ENCODE assay signal across 10 cellular contexts in genomic region chr3:167653750-167654149, GRCh38. TPM values are rescaled to one million over a fixed set of nuclear protein-coding genes. Genes with fewer than 3 reads are reported as not detected.
DNase-seq lines count a peak whose midpoint lies in the region; ATAC-seq lines count a peak whose summit lies in the region.
"Had no signal": no experiment of that assay in that cellular context is flagged by ENCODE, and none has a peak within 500 bp of the region (broad histone marks: within the 10 kb centered on the region; RNA-seq: fewer than 3 reads in every experiment).

Gene WDR49, minus strand, starts transcription at chr3:167653942. Its CDS starts 517 bp downstream, at chr3:167653425.

- H3K4me3 Mint-ChIP-seq in naive B cell = peak within 1 kb of the TSS; percentile 39 to 87 (median 67)
- no peak within 1 kb of the TSS for H3K4me3 Mint-ChIP-seq in activated naive CD4-positive, alpha-beta T cell treated with anti-CD3 and anti-CD28 coated beads for 36 hours

- peak within 1 kb of the TSS; percentile 51 to 99 (median 84) for H3K27ac Mint-ChIP-seq in naive B cell
- H3K27ac Mint-ChIP-seq in activated naive CD4-positive, alpha-beta T cell treated with anti-CD3 and anti-CD28 coated beads for 36 hours = no peak within 1 kb of the TSS

- no peaks in the 10 kb centered on the region for H3K36me3 Mint-ChIP-seq in naive B cell
- no peaks in the 10 kb centered on the region for H3K36me3 Mint-ChIP-seq in activated naive CD4-positive, alpha-beta T cell treated with anti-CD3 and anti-CD28 coated beads for 36 hours (ENCODE audit: low read depth)

- ATAC-seq in GM19043 (IDR thresholded peaks at IDR 0.05; ENCODE audit: low read depth, unreplicated experiment) = peak; percentile 54
- peak; percentile 80 to 87 for ATAC-seq in naive B cell (ENCODE audit: low read depth in 2 of 2)
- no peak for ATAC-seq in HG02678 (IDR thresholded peaks at IDR 0.05; ENCODE audit: unreplicated experiment)
- ATAC-seq: naive thymus-derived CD8-positive, alpha-beta T cell had no signal

- CTCF ChIA-PET in activated naive CD4-positive, alpha-beta T cell treated with anti-CD3 and anti-CD28 coated beads for 36 hours (lab: Charles Lee) = no interaction called here

- H3K4me1 Mint-ChIP-seq in naive B cell = peaks cover 18 to 27% (median 25%) of the 10 kb centered on the region in 3 donors
- peaks cover 13% of the 10 kb centered on the region for H3K4me1 Mint-ChIP-seq in activated naive CD4-positive, alpha-beta T cell treated with anti-CD3 and anti-CD28 coated beads for 36 hours (ENCODE audit: low read depth)

- intact Hi-C loops in activated naive CD4-positive, alpha-beta T cell treated with anti-CD3 and anti-CD28 coated beads for 36 hours (cut with micrococcal nuclease) = no loop called here

- DNase-seq in Kasumi-1 (lab: John Stamatoyannopoulos, UW) (peak; percentile 31 to 57), cerebellum (ENCODE audit: low spot score) (no peak), naive B cell (peak; percentile 19), C1 segment of cervical spinal cord (lab: John Stamatoyannopoulos, UW) (no peak), kidney glomerular epithelial cell (lab: John Stamatoyannopoulos, UW) (no peak)
- no peak for DNase-seq in activated naive CD4-positive, alpha-beta T cell treated with anti-CD3 and anti-CD28 coated beads for 36 hours
- DNase-seq: naive thymus-derived CD8-positive, alpha-beta T cell had no signal

- peaks cover 0 to 15% (median 0%) of the 10 kb centered on the region in 7 donors for H3K9me3 Mint-ChIP-seq in naive B cell
- no peaks in the 10 kb centered on the region for H3K9me3 Mint-ChIP-seq in activated naive CD4-positive, alpha-beta T cell treated with anti-CD3 and anti-CD28 coated beads for 36 hours
- H3K9me3 Mint-ChIP-seq: naive thymus-derived CD8-positive, alpha-beta T cell had no signal

- no peaks in the 10 kb centered on the region for H3K27me3 Mint-ChIP-seq in naive B cell
- peaks cover 3% of the 10 kb centered on the region for H3K27me3 Mint-ChIP-seq in activated naive CD4-positive, alpha-beta T cell treated with anti-CD3 and anti-CD28 coated beads for 36 hours (ENCODE audit: low read depth)

RNA-seq across cellular contexts. Expression of gene WDR49, which starts in this region (rescaled TPM):
- total RNA-seq in cerebellum = 48.5 TPM
- 1 to 10 TPM in 1 of 6 donors, under 1 TPM in 3, not detected in 2; 0.17 to 1.1 (median 0.43) TPM for polyA plus RNA-seq in naive B cell (ENCODE audit: low read depth in 6 of 6)
- total RNA-seq in activated naive CD4-positive, alpha-beta T cell treated with anti-CD3 and anti-CD28 coated beads for 36 hours = not detected
- total RNA-seq: activated CD8-positive, alpha-beta memory T cell treated with anti-CD3 and anti-CD28 coated beads for 36 hours had no signal
- polyA plus RNA-seq: naive thymus-derived CD8-positive, alpha-beta T cell had no signal

Comparison
In these comparisons a context has a peak if more than half of its experiments do, and no peak if none do; other contexts are left out.
1. RNA of gene WDR49 (total RNA-seq): 48.5 TPM in cerebellum (single experiment); not detected in activated naive CD4-positive, alpha-beta T cell treated with anti-CD3 and anti-CD28 coated beads for 36 hours; every median in the first group is over 10 times any median in the second.
2. DNase-seq: peak in Kasumi-1 (2 of 2) and naive B cell (single experiment); none in cerebellum (single experiment), C1 segment of cervical spinal cord (0 of 14), kidney glomerular epithelial cell (single experiment) and activated naive CD4-positive, alpha-beta T cell treated with anti-CD3 and anti-CD28 coated beads for 36 hours (single experiment).